32 cellular contexts compared by ENCODE assay signal in genomic region chr11:93772123-93772522, GRCh38.
"Had no signal": no experiment of that assay in that cellular context is flagged by ENCODE, and none has a peak within 500 bp of the region (broad histone marks: within the 10 kb centered on the region; RNA-seq: fewer than 3 reads in every experiment).

No MANE protein-coding gene starts in this region.

- H3K36me3 ChIP-seq: ascending aorta, breast epithelium, cardiac muscle cell, colonic mucosa, esophagus squamous epithelium, gastrocnemius medialis, heart left ventricle, WERI-Rb-1 had no signal

- H3K27ac Mint-ChIP-seq: activated B cell treated with CpG ODN at 0.5 μM for 24 hours; activated CD8-positive, alpha-beta T cell treated with anti-CD3 and anti-CD28 coated beads for 36 hours; activated naive CD8-positive, alpha-beta T cell; activated T-helper 17 cell treated with anti-CD3 and anti-CD28 coated beads, Interleukin-2, amount 50 U/mL, for 72 hours; T-helper 17 cell; T-helper 2 cell treated with Interferon-gamma antibody and Interleukin-4, amounts not matched to agents 5 μg/mL and 100 μg/mL, for 36 hours had no signal

- H3K27me3 Mint-ChIP-seq: activated B cell treated with CpG ODN at 0.5 μM for 24 hours; activated CD8-positive, alpha-beta T cell treated with anti-CD3 and anti-CD28 coated beads for 36 hours; activated naive CD8-positive, alpha-beta T cell; activated T-helper 17 cell treated with anti-CD3 and anti-CD28 coated beads, Interleukin-2, amount 50 U/mL, for 72 hours; brain; T-helper 17 cell had no signal

- H3K4me3 ChIP-seq: ascending aorta, breast epithelium, cardiac muscle cell, colonic mucosa, esophagus squamous epithelium, gastrocnemius medialis, heart left ventricle had no signal

- H3K4me1 Mint-ChIP-seq: activated B cell treated with CpG ODN at 0.5 μM for 24 hours; activated T-helper 17 cell treated with anti-CD3 and anti-CD28 coated beads, Interleukin-2, amount 50 U/mL, for 72 hours; brain; T-helper 17 cell had no signal

- DNase-seq: activated B cell treated with CpG ODN at 0.5 μM for 24 hours; activated CD4-positive, alpha-beta T cell treated with anti-CD3 and anti-CD28 coated beads for 48 hours; activated CD4-positive, alpha-beta T cell treated with anti-CD3 and anti-CD28 coated beads, Interleukin-2, amount 50 U/mL, for 1 hour; activated CD4-positive, alpha-beta T cell treated with anti-CD3 and anti-CD28 coated beads, Interleukin-2, amount 50 U/mL, for 48 hours; activated CD8-positive, alpha-beta memory T cell treated with anti-CD3 and anti-CD28 coated beads for 24 hours; activated CD8-positive, alpha-beta T cell treated with anti-CD3 and anti-CD28 coated beads for 36 hours; activated effector memory CD4-positive, alpha-beta T cell treated with Interleukin-2 at 50 U/mL for 16 hours; activated gamma-delta T cell treated with Interleukin-2 at 50 U/mL for 16 hours; activated naive CD4-positive, alpha-beta T cell treated with anti-CD3 and anti-CD28 coated beads, Interleukin-2, amount 50 U/mL, for 16 hours; activated naive CD4-positive, alpha-beta T cell treated with Interleukin-2 at 50 U/mL for 16 hours; activated T-cell treated with anti-CD3 and anti-CD28 coated beads, Interleukin-2, amount 50 U/mL, for 4 hours; central memory CD4-positive, alpha-beta T cell; cerebellar nuclear complex; colonic mucosa; effector CD8-positive, alpha-beta T cell; erythroblast; esophagus squamous epithelium; gastrocnemius medialis; glutamatergic neuron; heart left ventricle; T-helper 1 cell; T-helper 17 cell; T1000; WERI-Rb-1 had no signal

- H3K9me3 ChIP-seq: ascending aorta, colonic mucosa, esophagus squamous epithelium, gastrocnemius medialis, heart left ventricle had no signal

- H3K9me3 Mint-ChIP-seq: activated B cell treated with CpG ODN at 0.5 μM for 24 hours; activated CD8-positive, alpha-beta T cell treated with anti-CD3 and anti-CD28 coated beads for 36 hours; activated T-helper 17 cell treated with anti-CD3 and anti-CD28 coated beads, Interleukin-2, amount 50 U/mL, for 72 hours had no signal

- H3K4me3 Mint-ChIP-seq: activated B cell treated with CpG ODN at 0.5 μM for 24 hours; activated CD8-positive, alpha-beta T cell treated with anti-CD3 and anti-CD28 coated beads for 36 hours; activated naive CD8-positive, alpha-beta T cell; activated T-cell treated with anti-CD3 and anti-CD28 coated beads, Interleukin-2, amount 50 U/mL, for 4 hours; activated T-helper 17 cell treated with anti-CD3 and anti-CD28 coated beads, Interleukin-2, amount 50 U/mL, for 72 hours; brain; T-helper 17 cell; T-helper 2 cell treated with Interferon-gamma antibody and Interleukin-4, amounts not matched to agents 5 μg/mL and 100 μg/mL, for 36 hours had no signal

- H3K4me1 ChIP-seq: ascending aorta, breast epithelium, colonic mucosa, esophagus squamous epithelium, gastrocnemius medialis had no signal

- H3K27me3 ChIP-seq: ascending aorta, breast epithelium, cardiac muscle cell, colonic mucosa, esophagus squamous epithelium, gastrocnemius medialis, heart left ventricle had no signal

- H3K27ac ChIP-seq: ascending aorta, breast epithelium, cardiac muscle cell, colonic mucosa, esophagus squamous epithelium, gastrocnemius medialis, heart left ventricle, WERI-Rb-1 had no signal

- ATAC-seq: activated CD4-positive, CD25-positive, alpha-beta regulatory T cell treated with anti-CD3 and anti-CD28 coated beads, Interleukin-2, amount 50 U/mL, for 24 hours; activated CD8-positive, alpha-beta T cell treated with anti-CD3 and anti-CD28 coated beads for 36 hours; activated T-helper 17 cell treated with anti-CD3 and anti-CD28 coated beads, Interleukin-2, amount 50 U/mL, for 72 hours; heart left ventricle; T-helper 17 cell had no signal

- H3K36me3 Mint-ChIP-seq: activated naive CD8-positive, alpha-beta T cell had no signal
